Comparison of ENCODE assay signal across 19 cellular contexts in genomic region chr1:84481317-84481716, GRCh38. TPM values are rescaled to one million over a fixed set of nuclear protein-coding genes. Genes with fewer than 3 reads are reported as not detected.
DNase-seq lines count a peak whose midpoint lies in the region; ATAC-seq, FAIRE-seq and TF ChIP-seq lines count a peak whose summit lies in the region.
"Had no signal": no experiment of that assay in that cellular context is flagged by ENCODE, and none has a peak within 500 bp of the region (broad histone marks: within the 10 kb centered on the region; RNA-seq: fewer than 3 reads in every experiment).

No MANE protein-coding gene starts in this region.

- no peak for ATAC-seq in A549
- no peak for ATAC-seq in WTC11
- ATAC-seq in HG02970 (IDR thresholded peaks at IDR 0.05; ENCODE audit: low FRiP score, unreplicated experiment), result no peak
- ATAC-seq: gastrocnemius medialis had no signal

- POLR2A ChIA-PET in A549 (lab: Yijun Ruan, JAX), result no interaction called here
- POLR2A ChIA-PET in WTC11 (lab: Charles Lee), result no interaction called here
- POLR2A ChIA-PET in HEK293T (lab: Yijun Ruan, JAX), result no interaction called here

- no peak overlapping the region for H3K27ac ChIP-seq in A549
- H3K27ac ChIP-seq in hepatocyte, result no peak overlapping the region
- H3K27ac ChIP-seq: C4-2B, gastrocnemius medialis, uterus had no signal

- H3K4me3 ChIP-seq in A549 (no peak overlapping the region), hepatocyte (no peak overlapping the region)
- H3K4me3 ChIP-seq: uterus had no signal

- TF ChIP-seq RAD21 in A549 (conservative IDR thresholded peaks at IDR 0.05 in 1 of 2, IDR thresholded peaks at IDR 0.05 in 1 of 2), result no peak

- H3K36me3 Mint-ChIP-seq in Calu3 (ENCODE audit: insufficient read depth, unreplicated experiment) (peaks cover 39% of the 10 kb centered on the region), WTC11 (peaks cover 39% of the 10 kb centered on the region)

- intact Hi-C loops in Calu3 (cut with micrococcal nuclease; ENCODE audit: unreplicated experiment), result no loop called here

- CTCF ChIA-PET in A549 (lab: Yijun Ruan, JAX) (interaction anchor here (0.8 to 0.9 kb wide), 2 partner anchors 139 to 272 kb away, joined by 3 read pairs; no protein-coding TSS in a partner anchor), Calu3 (lab: Charles Lee) (interaction anchor here (0.7 kb wide), 1 partner anchor 112 kb away, joined by 3 read pairs; no protein-coding TSS in a partner anchor), WTC11 (lab: Charles Lee) (no interaction called here), HEK293T (lab: Yijun Ruan, JAX) (interaction anchor here (1.0 kb wide), 1 partner anchor 13 kb away, joined by 4 read pairs; no protein-coding TSS in a partner anchor)

- H3K36me3 ChIP-seq in hepatocyte (replicated peaks; ENCODE audit: insufficient read depth, low read depth), result no peaks in the 10 kb centered on the region
- H3K36me3 ChIP-seq: uterus had no signal

- no peak for TF ChIP-seq EP300 in A549 (IDR thresholded peaks at IDR 0.05)

- peaks cover 61% of the 10 kb centered on the region for H3K79me2 ChIP-seq in hepatocyte

- TF ChIP-seq POLR2A in A549 (IDR thresholded peaks at IDR 0.05; ENCODE audit: low read length), result no peak

- no peak for FAIRE-seq in A549 (lab: Jason Lieb, UNC)
- FAIRE-seq: G401.6, islet of Langerhans had no signal

- H3K9me3 ChIP-seq in A549, result peaks cover 11% of the 10 kb centered on the region
- H3K9me3 ChIP-seq in hepatocyte (ENCODE audit: low read depth), result no peaks in the 10 kb centered on the region
- H3K9me3 ChIP-seq: gastrocnemius medialis, uterus had no signal

- H3K27ac Mint-ChIP-seq in Calu3 (ENCODE audit: unreplicated experiment) (no peak overlapping the region), WTC11 (no peak overlapping the region)
- H3K27ac Mint-ChIP-seq: mesothelial cell of epicardium had no signal

- no peak overlapping the region for H2AFZ ChIP-seq in hepatocyte

- H3K4me2 ChIP-seq in A549 (peak overlapping the region; percentile 98), hepatocyte (peak overlapping the region; percentile 89)

- DNase-seq in A549 (ENCODE audit: low read depth in 1 of 2, low spot score in 1 of 2) (no peak), Calu3 (no peak), WTC11 (ENCODE audit: low spot score) (no peak), hepatocyte (ENCODE audit: low spot score) (no peak), NK-92 (lab: John Stamatoyannopoulos, UW; ENCODE audit: unreplicated experiment) (no peak), HEK293T (ENCODE audit: extremely low spot score) (no peak), NCI-H187 treated with DMSO at 0.1 percent for 48 hours (lab: John Stamatoyannopoulos, UW) (no peak)
- DNase-seq: gastrocnemius medialis; KBM-7; NCI-H187; NCI-H748 treated with DMSO at 0.1 percent for 48 hours; SHP77 treated with DMSO at 0.1 percent for 48 hours; stimulated activated CD4-positive, alpha-beta T cell treated with anti-CD3 and anti-CD28 coated beads, Interleukin-1b, Interleukin-23, amount 100 ng/mL, for 48 hours; uterus had no signal

- TF ChIP-seq CTCF in A549 (IDR thresholded peaks at IDR 0.05) (no peak), Calu3 (IDR thresholded peaks at IDR 0.05; ENCODE audit: unreplicated experiment) (no peak), WTC11 (IDR thresholded peaks at IDR 0.05) (no peak), hepatocyte (IDR thresholded peaks at IDR 0.05; ENCODE audit: poor library complexity) (no peak)

- peak overlapping the region; percentile 89 for H3K4me3 Mint-ChIP-seq in Calu3 (ENCODE audit: low read depth, unreplicated experiment)
- peak overlapping the region; percentile 13; the same call in 1 of the 2 replicates for H3K4me3 Mint-ChIP-seq in WTC11

- H4K20me1 ChIP-seq in hepatocyte (ENCODE audit: insufficient read depth, poor library complexity, severe bottlenecking), result peaks cover 12% of the 10 kb centered on the region

- 79% methylated on average over 2 of the region's 2 CpGs for WGBS in A549 (ENCODE audit: missing lambda C conversion rate)
- WGBS in hepatocyte (ENCODE audit: low lambda C conversion rate, missing lambda C conversion rate), result 95% methylated on average over 2 of the region's 2 CpGs

- H3K4me1 ChIP-seq in A549 (peaks cover 12% of the 10 kb centered on the region), hepatocyte (ENCODE audit: insufficient read depth) (peaks cover 14% of the 10 kb centered on the region)
- H3K4me1 ChIP-seq: uterus had no signal

- H3K27me3 Mint-ChIP-seq in Calu3 (ENCODE audit: unreplicated experiment) (no peaks in the 10 kb centered on the region), WTC11 (ENCODE audit: low read depth) (peaks cover 28% of the 10 kb centered on the region)

- no TSS peak for BruUV-seq in Calu3 (replicated peaks; lab: Mats Ljungman, UMichigan)

- H3K9me3 Mint-ChIP-seq in Calu3 (ENCODE audit: low read depth, unreplicated experiment) (peaks cover 2% of the 10 kb centered on the region), WTC11 (peaks cover 21% of the 10 kb centered on the region)

- no peaks in the 10 kb centered on the region for H3K9me2 ChIP-seq in hepatocyte (replicated peaks; ENCODE audit: insufficient read depth)

- peaks cover 13% of the 10 kb centered on the region for H3K27me3 ChIP-seq in hepatocyte
- H3K27me3 ChIP-seq: uterus had no signal

- H3K4me1 Mint-ChIP-seq in Calu3 (ENCODE audit: low read depth, unreplicated experiment) (peaks cover 22% of the 10 kb centered on the region), WTC11 (peaks cover 8% of the 10 kb centered on the region)

TF ChIP-seq in A549, 52 proteins besides CTCF, POLR2A, EP300 and RAD21:
- no peak for TF ChIP-seq NR3C1 (IDR thresholded peaks at IDR 0.05)

TF ChIP-seq in WTC11, 78 proteins besides CTCF, POLR2A, EP300 and RAD21 (continues in another document):
- TF ChIP-seq OVOL2 (CRISPR knock-in tag; IDR thresholded peaks at IDR 0.05; ENCODE audit: borderline replicate concordance) (no peak), ZSCAN18 (CRISPR knock-in tag; IDR thresholded peaks at IDR 0.05) (no peak), ESRRA (CRISPR knock-in tag; IDR thresholded peaks at IDR 0.05; ENCODE audit: borderline replicate concordance) (no peak), ZNF219 (CRISPR knock-in tag; IDR thresholded peaks at IDR 0.05; ENCODE audit: borderline replicate concordance) (no peak), ZNF423 (CRISPR knock-in tag; IDR thresholded peaks at IDR 0.05) (no peak)

TF ChIP-seq in HEK293T, 16 proteins besides CTCF, POLR2A, EP300 and RAD21:
- TF ChIP-seq LEF1 (IDR thresholded peaks at IDR 0.05; ENCODE audit: borderline replicate concordance) (no peak), NFRKB (IDR thresholded peaks at IDR 0.05) (no peak), ZNF384 (IDR thresholded peaks at IDR 0.05) (no peak), BHLHE40 (IDR thresholded peaks at IDR 0.05; ENCODE audit: borderline replicate concordance) (no peak), CTBP1 (IDR thresholded peaks at IDR 0.05; ENCODE audit: borderline replicate concordance) (no peak), SUZ12 (IDR thresholded peaks at IDR 0.05) (no peak), SP1 (IDR thresholded peaks at IDR 0.05) (no peak), PKNOX1 (IDR thresholded peaks at IDR 0.05) (no peak), ELF4 (IDR thresholded peaks at IDR 0.05) (no peak), FOXK2 (IDR thresholded peaks at IDR 0.05) (no peak), L3MBTL2 (conservative IDR thresholded peaks at IDR 0.05) (no peak)
TF ChIP-seq in HEK293T: peak in this region for 0.

RNA-seq across cellular contexts. Expression of gene RPF1, which starts 2.3 kb away (rescaled TPM):
- 42.4 and 49.8 TPM in 2 replicates for polyA plus RNA-seq in A549 (2011; rRNA removed)
- 12.7 and 12.9 TPM in 2 replicates for polyA plus RNA-seq in A549 (2012; cell fraction: cytosol; rRNA removed)
- polyA plus RNA-seq in A549 (2012; cell fraction: nucleus; rRNA removed), result 3.5 and 7.7 TPM in 2 replicates
- 27.9 to 29.3 TPM (median 28.2 TPM) in 3 replicates for polyA plus RNA-seq in A549 (2017; fragmentation: RNase III; extraction: RNeasy Plus Mini Kit Qiagen cat#74134 plus additional on column Dnase treatment)
- polyA minus RNA-seq in A549 (2011; rRNA and poly(A)+ RNA removed), result 4.5 and 5.1 TPM in 2 replicates
- 33.6 TPM in 2 replicates for total RNA-seq in Calu3 (2022)
- 30.3 to 33.8 TPM (median 31.7 TPM) in 3 replicates for total RNA-seq in WTC11 (2021)
- 31.7 and 35.3 TPM in 2 replicates for total RNA-seq in hepatocyte
- polyA plus RNA-seq in hepatocyte, result 29.6 and 31.5 TPM in 2 replicates

RNA-seq across cellular contexts. Expression of gene SPATA1, which starts 24.9 kb away (rescaled TPM):
- polyA plus RNA-seq in A549 (2011; rRNA removed) (0.54 and 1.2 TPM in 2 replicates), A549 (2017; fragmentation: RNase III; extraction: RNeasy Plus Mini Kit Qiagen cat#74134 plus additional on column Dnase treatment) (0.26 to 0.49 TPM (median 0.42 TPM) in 3 replicates), hepatocyte (0.70 and 1.4 TPM in 2 replicates)
- polyA plus RNA-seq in A549 (2012; cell fraction: cytosol; rRNA removed), result 0.40 and 0.56 TPM in 2 replicates
- 0.61 and 0.95 TPM in 2 replicates for polyA plus RNA-seq in A549 (2012; cell fraction: nucleus; rRNA removed)
- not detected in 2 replicates for polyA minus RNA-seq in A549 (2011; rRNA and poly(A)+ RNA removed)
- total RNA-seq in Calu3 (2022) (0.52 and 0.73 TPM in 2 replicates), WTC11 (2021) (0.85 to 0.92 TPM in 2 of 3 replicates, not detected in the other), hepatocyte (0.90 and 2.6 TPM in 2 replicates)

RNA-seq across cellular contexts. Expression of gene GNG5, which starts 25.1 kb away (rescaled TPM):
- polyA plus RNA-seq in A549 (2011; rRNA removed), result 59.3 and 103 TPM in 2 replicates
- 85.2 and 100.0 TPM in 2 replicates for polyA plus RNA-seq in A549 (2012; cell fraction: cytosol; rRNA removed)
- 45.9 and 47.7 TPM in 2 replicates for polyA plus RNA-seq in A549 (2012; cell fraction: nucleus; rRNA removed)
- 135 to 143 TPM (median 143 TPM) in 3 replicates for polyA plus RNA-seq in A549 (2017; fragmentation: RNase III; extraction: RNeasy Plus Mini Kit Qiagen cat#74134 plus additional on column Dnase treatment)
- polyA minus RNA-seq in A549 (2011; rRNA and poly(A)+ RNA removed), result 12.8 and 14.5 TPM in 2 replicates
- 117 and 118 TPM in 2 replicates for total RNA-seq in Calu3 (2022)
- total RNA-seq in WTC11 (2021), result 108 to 122 TPM (median 111 TPM) in 3 replicates
- 131 and 145 TPM in 2 replicates for total RNA-seq in hepatocyte
- 542 and 573 TPM in 2 replicates for polyA plus RNA-seq in hepatocyte
